ENCODE assay signal across 9 cellular contexts in the genomic region with DNA sequence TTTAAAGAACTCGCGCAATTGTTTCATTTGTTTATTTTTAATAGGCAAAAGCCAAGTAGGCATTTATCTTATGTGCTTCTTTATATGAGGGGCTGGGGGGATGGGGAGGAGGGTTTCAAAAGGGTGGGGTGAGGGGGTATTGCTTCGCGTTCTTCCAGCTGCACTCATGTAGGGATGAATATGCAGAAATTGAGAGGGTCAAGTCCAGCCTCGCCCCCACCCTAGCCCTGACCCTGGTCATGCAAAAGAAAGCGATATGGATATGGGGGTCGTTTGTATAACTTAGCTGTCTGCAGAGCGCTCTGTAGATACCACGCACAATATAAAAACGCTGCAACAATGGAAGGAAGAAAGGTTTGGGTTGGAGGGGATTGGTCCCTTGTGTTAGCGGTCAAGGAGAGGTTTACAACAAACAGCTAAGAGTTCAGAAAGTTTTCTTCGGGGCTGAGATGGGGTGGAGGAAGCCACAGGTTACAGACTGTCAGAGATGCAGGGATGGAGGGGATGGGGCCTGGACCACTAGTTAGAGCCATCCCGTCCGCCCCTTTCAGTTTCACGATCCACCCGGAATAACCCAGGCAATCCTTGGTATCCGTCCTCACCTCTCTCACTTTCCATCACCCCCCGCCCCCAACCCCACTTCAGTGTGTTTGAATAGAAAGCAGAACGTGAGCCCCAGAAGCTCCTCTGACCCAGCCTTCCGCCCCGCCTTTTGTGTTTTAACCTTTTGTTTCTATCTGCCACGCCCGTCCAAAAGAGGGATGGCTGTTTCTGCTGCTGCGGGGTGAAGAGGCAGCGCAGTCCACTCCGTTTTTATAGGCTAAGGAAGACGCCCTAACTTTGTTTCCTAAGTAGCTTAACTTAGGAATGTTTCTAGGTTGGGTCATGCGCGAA.
DNase-seq lines count a peak whose midpoint lies in the region; TF ChIP-seq lines count a peak whose summit lies in the region.
"Had no signal": no experiment of that assay in that cellular context is flagged by ENCODE, and none has a peak within 500 bp of the region (broad histone marks: within the 10 kb centered on the region; RNA-seq: fewer than 3 reads in every experiment).

No MANE protein-coding gene starts in this region.

- no peak for TF ChIP-seq CTCF in esophagus squamous epithelium (IDR thresholded peaks at IDR 0.05)
- TF ChIP-seq CTCF in osteoblast (IDR thresholded peaks at IDR 0.05; ENCODE audit: extremely low read depth, low read depth, low read length): no peak
- TF ChIP-seq CTCF in GM13977 (IDR thresholded peaks at IDR 0.05; ENCODE audit: extremely low read depth, insufficient read depth, missing control alignments): no peak

- no peaks in the 10 kb centered on the region for H4K20me1 ChIP-seq in osteoblast (ENCODE audit: insufficient read depth, low read length)

- H3K9me3 ChIP-seq in esophagus squamous epithelium (no peaks in the 10 kb centered on the region), osteoblast (ENCODE audit: low read depth, low read length) (no peaks in the 10 kb centered on the region)

- H3K27me3 ChIP-seq in esophagus squamous epithelium: peaks cover 0 to 56% (median 0%) of the 10 kb centered on the region in 4 donors
- peaks cover 53% of the 10 kb centered on the region for H3K27me3 ChIP-seq in osteoblast (ENCODE audit: insufficient read depth, low read length)

- intact Hi-C loops in esophagus squamous epithelium (cut with DNase I): no loop called here

- in situ Hi-C loops in GM13977 (cut with MboI; ENCODE audit: low pct_unique_long_range_greater_than_20kb, low sequenced_read_pairs, unreplicated experiment): no loop called here

- peak overlapping the region; percentile 87 for H3K4me2 ChIP-seq in osteoblast (ENCODE audit: insufficient read depth, low read length)

- 17 to 21% methylated on average over 26 to 27 of the region's 29 CpGs for WGBS in esophagus squamous epithelium, 2 donors

- DNase-seq in DMS79 treated with DMSO at 0.1 percent for 48 hours (lab: John Stamatoyannopoulos, UW): peak; percentile 76
- peak; percentile 84 for DNase-seq in NCI-H748 (lab: John Stamatoyannopoulos, UW; ENCODE audit: unreplicated experiment)
- DNase-seq in esophagus squamous epithelium (lab: John Stamatoyannopoulos, UW): no peak
- no peak for DNase-seq in osteoblast (ENCODE audit: insufficient read length, low spot score, missing footprints)
- DNase-seq in GM13977 (ENCODE audit: low spot score): no peak
- DNase-seq in effector CD4-positive, alpha-beta T cell: no peak
- no peak for DNase-seq in MV-4-11 (lab: John Stamatoyannopoulos, UW)
- DNase-seq in germinal center (ENCODE audit: low spot score): no peak
- DNase-seq: activated CD4-positive, alpha-beta memory T cell treated with anti-CD3 and anti-CD28 coated beads for 36 hours had no signal

- no peaks in the 10 kb centered on the region for H3K79me2 ChIP-seq in osteoblast (ENCODE audit: insufficient read depth, low read length)

- no peak overlapping the region for H2AFZ ChIP-seq in osteoblast (ENCODE audit: low read length)

- H3K4me1 ChIP-seq in esophagus squamous epithelium (peaks cover 7 to 37% (median 18%) of the 10 kb centered on the region in 3 donors), osteoblast (ENCODE audit: insufficient read depth, low read length) (peaks cover 9% of the 10 kb centered on the region)

- no peak for TF ChIP-seq POLR2A in esophagus squamous epithelium (IDR thresholded peaks at IDR 0.05)

- peak overlapping the region; percentile 44 to 81 (median 79) for H3K27ac ChIP-seq in esophagus squamous epithelium
- H3K27ac ChIP-seq in osteoblast (ENCODE audit: low read depth, low read length): no peak overlapping the region

- H3K4me3 ChIP-seq in esophagus squamous epithelium (peak overlapping the region; percentile 28 to 77 (median 52)), osteoblast (ENCODE audit: insufficient read depth, low read length) (peak overlapping the region; percentile 58)

- H3K36me3 ChIP-seq in esophagus squamous epithelium: no peaks in the 10 kb centered on the region
- H3K36me3 ChIP-seq in osteoblast (ENCODE audit: insufficient read depth, low read length): no peaks in the 10 kb centered on the region

Comparison
In these comparisons a context has a peak if more than half of its experiments do, and no peak if none do; other contexts are left out.
1. DNase-seq: peak in DMS79 treated with DMSO at 0.1 percent for 48 hours (single experiment) and NCI-H748 (single experiment); none in esophagus squamous epithelium (single experiment), osteoblast (single experiment), GM13977 (single experiment), effector CD4-positive, alpha-beta T cell (single experiment), MV-4-11 (single experiment) and germinal center (single experiment).